In genomic region chr1:20496241-20496661, GRCh38 we compare ENCODE assay signal across 10 cellular contexts. TPM values are rescaled to one million over a fixed set of nuclear protein-coding genes. Genes with fewer than 3 reads are reported as not detected.
DNase-seq lines count a peak whose midpoint lies in the region; ATAC-seq and TF ChIP-seq lines count a peak whose summit lies in the region.
"Had no signal": no experiment of that assay in that cellular context is flagged by ENCODE, and none has a peak within 500 bp of the region (broad histone marks: within the 10 kb centered on the region; RNA-seq: fewer than 3 reads in every experiment).

No MANE protein-coding gene starts in this region.

- ATAC-seq in GM21723 (IDR thresholded peaks at IDR 0.05; ENCODE audit: unreplicated experiment) = no peak

- H3K36me3 ChIP-seq in kidney epithelial cell (ENCODE audit: control insufficient read depth, insufficient read depth, low read length) = no peaks in the 10 kb centered on the region

- TF ChIP-seq CTCF in HFFc6 (IDR thresholded peaks at IDR 0.05) (no peak), kidney epithelial cell (IDR thresholded peaks at IDR 0.05; ENCODE audit: insufficient read depth, low read length, poor library complexity, severe bottlenecking) (no peak)

- peak; percentile 61 for DNase-seq in AG08395 (ENCODE audit: low spot score)
- DNase-seq in HFFc6 = peak; percentile 66
- peak; percentile 23 for DNase-seq in activated naive CD4-positive, alpha-beta T cell treated with anti-CD3 and anti-CD28 coated beads, Interleukin-2, amount 50 U/mL, for 16 hours
- DNase-seq in kidney epithelial cell (ENCODE audit: low read depth) = peak; percentile 91
- no peak for DNase-seq in midbrain (lab: John Stamatoyannopoulos, UW)
- DNase-seq in activated gamma-delta T cell treated with Interleukin-2 at 50 U/mL for 16 hours = no peak
- DNase-seq in NCI-H146 treated with DMSO at 0.1 percent for 48 hours (lab: John Stamatoyannopoulos, UW; ENCODE audit: unreplicated experiment) = no peak
- DNase-seq: activated effector memory CD4-positive, alpha-beta T cell treated with Interleukin-2 at 50 U/mL for 16 hours; occipital lobe had no signal

- peak overlapping the region; percentile 65 for H3K4me3 Mint-ChIP-seq in HFFc6

- H3K27me3 ChIP-seq in kidney epithelial cell (ENCODE audit: control insufficient read depth, insufficient read depth, low read length) = no peaks in the 10 kb centered on the region

- H3K27ac Mint-ChIP-seq in HFFc6 = no peak overlapping the region

- H3K9me3 Mint-ChIP-seq in HFFc6 = no peaks in the 10 kb centered on the region

- H3K4me3 ChIP-seq in kidney epithelial cell (ENCODE audit: low read depth, low read length) = no peak overlapping the region

- no peaks in the 10 kb centered on the region for H3K27me3 Mint-ChIP-seq in HFFc6 (ENCODE audit: insufficient read depth)

- no peaks in the 10 kb centered on the region for H3K4me1 Mint-ChIP-seq in HFFc6 (ENCODE audit: low read depth)

- peaks cover 16% of the 10 kb centered on the region; the same call in 1 of the 2 replicates for H3K36me3 Mint-ChIP-seq in HFFc6 (ENCODE audit: low read depth)

RNA-seq across cellular contexts. Expression of gene CAMK2N1, which starts 10.2 kb away (rescaled TPM):
- 10 to 100 TPM; 40.3 to 57.8 (median 42.6) TPM for total RNA-seq in HFFc6 (2021; fragmentation: NEBNext Ultra II Directional; extraction: Animal tissue kit (Norgen Biotek cat#: 25700))
- total RNA-seq in kidney epithelial cell = 39.8 and 42.6 TPM in 2 replicates

RNA-seq across cellular contexts. Expression of gene MUL1, which starts 11.7 kb away (rescaled TPM):
- 10 to 100 TPM; 26.9 to 36.4 (median 27.8) TPM for total RNA-seq in HFFc6 (2021; fragmentation: NEBNext Ultra II Directional; extraction: Animal tissue kit (Norgen Biotek cat#: 25700))
- 43.0 and 46.5 TPM in 2 replicates for total RNA-seq in kidney epithelial cell

RNA-seq across cellular contexts. Expression of gene FAM43B, which starts 56.1 kb away (rescaled TPM):
- under 1 TPM in 1 of 6 experiments, not detected in 5; 0.07 TPM for total RNA-seq in HFFc6 (2021; fragmentation: NEBNext Ultra II Directional; extraction: Animal tissue kit (Norgen Biotek cat#: 25700))
- total RNA-seq in kidney epithelial cell = 0.13 and 0.34 TPM in 2 replicates

Comparison
In these comparisons a context has a peak if more than half of its experiments do, and no peak if none do; other contexts are left out.
1. DNase-seq: peak in AG08395 (single experiment), HFFc6 (single experiment), activated naive CD4-positive, alpha-beta T cell treated with anti-CD3 and anti-CD28 coated beads, Interleukin-2, amount 50 U/mL, for 16 hours (single experiment) and kidney epithelial cell (single experiment); none in midbrain (single experiment), activated gamma-delta T cell treated with Interleukin-2 at 50 U/mL for 16 hours (single experiment) and NCI-H146 treated with DMSO at 0.1 percent for 48 hours (single experiment).